In genomic region chr7:76392531-76393115, GRCh38 we compare ENCODE assay signal across 8 cellular contexts. TPM values are rescaled to one million over a fixed set of nuclear protein-coding genes. Genes with fewer than 3 reads are reported as not detected.
DNase-seq lines count a peak whose midpoint lies in the region; ATAC-seq and TF ChIP-seq lines count a peak whose summit lies in the region.

No MANE protein-coding gene starts in this region.

- ATAC-seq in GM19328 (IDR thresholded peaks at IDR 0.05; ENCODE audit: unreplicated experiment) (no peak), GM18909 (IDR thresholded peaks at IDR 0.05; ENCODE audit: poor library complexity, unreplicated experiment) (no peak)

- intact Hi-C loops in activated T-helper 2 cell treated with anti-CD3 and anti-CD28 coated beads, Interferon-gamma antibody, Interleukin-2, Interleukin-4, amounts not matched to agents 10 μg/mL and 5 μg/mL and 100 μg/mL, durations not matched to agents 14 hours and 24 hours and 36 hours (cut with micrococcal nuclease): loop anchor here (1.0 kb wide), 1 partner anchor 33 kb away; no protein-coding TSS in a partner anchor
- intact Hi-C loops in stomach (cut with DNase I; ENCODE audit: low total_unique reads): no loop called here

- H3K36me3 Mint-ChIP-seq in activated T-helper 2 cell treated with anti-CD3 and anti-CD28 coated beads, Interferon-gamma antibody, Interleukin-2, Interleukin-4, amounts not matched to agents 10 μg/mL and 5 μg/mL and 100 μg/mL, durations not matched to agents 14 hours and 24 hours and 36 hours (ENCODE audit: low read depth): no peaks in the 10 kb centered on the region
- H3K36me3 Mint-ChIP-seq in immature natural killer cell: no peaks in the 10 kb centered on the region

- DNase-seq in DMS53 (lab: John Stamatoyannopoulos, UW) (peak; percentile 56), DMS53 treated with DMSO at 0.1 percent for 48 hours (lab: John Stamatoyannopoulos, UW; ENCODE audit: unreplicated experiment) (no peak), immature natural killer cell (no peak), stomach (no peak), SHP77 (lab: John Stamatoyannopoulos, UW) (no peak)
- no peak for DNase-seq in activated T-helper 2 cell treated with anti-CD3 and anti-CD28 coated beads, Interferon-gamma antibody, Interleukin-2, Interleukin-4, amounts not matched to agents 10 μg/mL and 5 μg/mL and 100 μg/mL, durations not matched to agents 14 hours and 24 hours and 36 hours (ENCODE audit: low spot score)

- peak overlapping the region; percentile 80 for H3K4me3 Mint-ChIP-seq in activated T-helper 2 cell treated with anti-CD3 and anti-CD28 coated beads, Interferon-gamma antibody, Interleukin-2, Interleukin-4, amounts not matched to agents 10 μg/mL and 5 μg/mL and 100 μg/mL, durations not matched to agents 14 hours and 24 hours and 36 hours (ENCODE audit: low read depth)
- peak overlapping the region; percentile 85 to 89 (median 87) for H3K4me3 Mint-ChIP-seq in immature natural killer cell

- H3K4me1 ChIP-seq in stomach: peaks cover 17 to 30% (median 27%) of the 10 kb centered on the region in 4 donors

- no peaks in the 10 kb centered on the region for H3K36me3 ChIP-seq in stomach

- no peak for TF ChIP-seq CTCF in stomach (IDR thresholded peaks at IDR 0.05)

- H3K27me3 Mint-ChIP-seq in activated T-helper 2 cell treated with anti-CD3 and anti-CD28 coated beads, Interferon-gamma antibody, Interleukin-2, Interleukin-4, amounts not matched to agents 10 μg/mL and 5 μg/mL and 100 μg/mL, durations not matched to agents 14 hours and 24 hours and 36 hours (ENCODE audit: low read depth): no peaks in the 10 kb centered on the region
- H3K27me3 Mint-ChIP-seq in immature natural killer cell (ENCODE audit: low read depth in 3 of 3): peaks cover 0 to 10% (median 0%) of the 10 kb centered on the region in 3 donors

- no peaks in the 10 kb centered on the region for H3K9me3 ChIP-seq in stomach

- H3K27ac ChIP-seq in stomach: peak overlapping the region; percentile 83 to 93 (median 91)

- WGBS in stomach, 5 donors: 34 to 38% (median 36%) methylated on average over 12 of the region's 12 CpGs

- H3K9me3 Mint-ChIP-seq in activated T-helper 2 cell treated with anti-CD3 and anti-CD28 coated beads, Interferon-gamma antibody, Interleukin-2, Interleukin-4, amounts not matched to agents 10 μg/mL and 5 μg/mL and 100 μg/mL, durations not matched to agents 14 hours and 24 hours and 36 hours: no peaks in the 10 kb centered on the region
- no peaks in the 10 kb centered on the region for H3K9me3 Mint-ChIP-seq in immature natural killer cell

- H3K27me3 ChIP-seq in stomach: no peaks in the 10 kb centered on the region

- no peak for TF ChIP-seq POLR2A in stomach (IDR thresholded peaks at IDR 0.05)

- peak; percentile 23 for TF ChIP-seq EP300 in stomach (IDR thresholded peaks at IDR 0.05)

- peaks cover 10% of the 10 kb centered on the region for H3K4me1 Mint-ChIP-seq in activated T-helper 2 cell treated with anti-CD3 and anti-CD28 coated beads, Interferon-gamma antibody, Interleukin-2, Interleukin-4, amounts not matched to agents 10 μg/mL and 5 μg/mL and 100 μg/mL, durations not matched to agents 14 hours and 24 hours and 36 hours (ENCODE audit: low read depth)
- H3K4me1 Mint-ChIP-seq in immature natural killer cell: peaks cover 14 to 17% of the 10 kb centered on the region in 2 donors

- peak overlapping the region; percentile 69 to 80 (median 74) for H3K4me3 ChIP-seq in stomach

- H3K27ac Mint-ChIP-seq in activated T-helper 2 cell treated with anti-CD3 and anti-CD28 coated beads, Interferon-gamma antibody, Interleukin-2, Interleukin-4, amounts not matched to agents 10 μg/mL and 5 μg/mL and 100 μg/mL, durations not matched to agents 14 hours and 24 hours and 36 hours: peak overlapping the region; percentile 97
- peak overlapping the region; percentile 81 to 96 (median 89) for H3K27ac Mint-ChIP-seq in immature natural killer cell

RNA-seq across cellular contexts. Expression of gene SSC4D, which starts 16.9 kb away (rescaled TPM):
- 0.71 and 0.78 TPM in 2 replicates for total RNA-seq in activated T-helper 2 cell treated with anti-CD3 and anti-CD28 coated beads, Interferon-gamma antibody, Interleukin-2, Interleukin-4, amounts not matched to agents 10 μg/mL and 5 μg/mL and 100 μg/mL, durations not matched to agents 14 hours and 24 hours and 36 hours
- under 1 TPM in 2 of 3 donors, not detected in 1; 0.46 to 0.66 TPM for polyA plus RNA-seq in immature natural killer cell
- under 1 TPM in 1 of 5 donors, not detected in 4; 0.37 TPM for total RNA-seq in stomach
- polyA plus RNA-seq in stomach: under 1 TPM in 1 of 3 donors, not detected in 2; 0.80 TPM

RNA-seq across cellular contexts. Expression of gene ZP3, which starts 32.1 kb away (rescaled TPM):
- total RNA-seq in activated T-helper 2 cell treated with anti-CD3 and anti-CD28 coated beads, Interferon-gamma antibody, Interleukin-2, Interleukin-4, amounts not matched to agents 10 μg/mL and 5 μg/mL and 100 μg/mL, durations not matched to agents 14 hours and 24 hours and 36 hours: 8.2 and 10.5 TPM in 2 replicates
- polyA plus RNA-seq in immature natural killer cell (1 to 10 TPM in 1 of 3 donors, under 1 TPM in 1, not detected in 1; 0.49 to 5.0 TPM), stomach (1 to 10 TPM in 2 of 3 donors, under 1 TPM in 1; 0.46 to 7.1 (median 1.3) TPM)
- 1 to 10 TPM in 1 of 5 donors, not detected in 4; 1.4 TPM for total RNA-seq in stomach

RNA-seq across cellular contexts. Expression of gene YWHAG, which starts 33.8 kb away (rescaled TPM):
- 184 and 189 TPM in 2 replicates for total RNA-seq in activated T-helper 2 cell treated with anti-CD3 and anti-CD28 coated beads, Interferon-gamma antibody, Interleukin-2, Interleukin-4, amounts not matched to agents 10 μg/mL and 5 μg/mL and 100 μg/mL, durations not matched to agents 14 hours and 24 hours and 36 hours
- 1 to 10 TPM; 1.1 to 3.2 (median 1.4) TPM for polyA plus RNA-seq in immature natural killer cell
- 10 to 100 TPM; 28.6 to 64.6 (median 56.2) TPM for total RNA-seq in stomach
- polyA plus RNA-seq in stomach: 10 to 100 TPM; 26.7 to 42.5 (median 41.2) TPM
